In the genomic region with DNA sequence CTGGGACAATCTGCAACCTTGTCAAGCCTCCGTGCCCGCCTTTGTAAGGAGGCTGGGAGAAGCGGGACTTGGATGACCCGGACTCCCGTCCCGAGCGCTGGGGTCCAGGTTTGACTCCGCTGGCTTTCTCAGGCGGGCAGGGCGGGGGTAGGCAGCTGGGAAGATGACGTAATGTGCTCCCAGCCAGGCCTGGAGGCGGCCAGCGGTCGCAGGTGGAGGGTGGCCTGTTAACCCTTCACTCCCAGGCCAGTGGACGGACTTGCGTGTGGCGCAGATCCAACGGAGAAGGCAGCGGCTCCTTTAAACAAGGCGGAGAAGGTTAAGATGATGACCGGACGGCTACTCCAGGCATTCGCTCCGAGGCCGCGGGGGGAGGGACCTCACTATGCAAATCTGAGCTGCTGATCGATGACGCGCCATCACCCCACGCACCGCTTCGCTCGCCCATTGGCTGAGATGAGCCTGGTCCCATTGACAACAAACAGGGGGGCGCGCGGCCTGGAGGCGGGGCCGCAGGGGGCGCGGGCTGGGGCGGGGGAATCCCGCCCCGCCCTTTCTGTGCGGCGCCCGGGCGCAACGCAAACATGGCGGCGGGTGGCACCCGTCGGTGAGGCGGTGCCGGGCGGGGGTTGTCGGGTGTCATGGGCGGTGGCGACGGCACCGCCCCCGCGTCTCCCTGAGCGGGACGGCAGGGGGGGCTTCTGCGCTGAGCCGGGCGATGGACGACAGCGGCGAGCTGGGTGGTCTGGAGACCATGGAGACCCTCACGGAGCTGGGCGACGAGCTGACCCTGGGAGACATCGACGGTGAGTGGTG, we compare ENCODE assay signal across 8 cellular contexts. TPM values are rescaled to one million over a fixed set of nuclear protein-coding genes. Genes with fewer than 3 reads are reported as not detected.
DNase-seq lines count a peak whose midpoint lies in the region; ATAC-seq and TF ChIP-seq lines count a peak whose summit lies in the region.

A gene (plus strand): TSS at position 553 of the 816 bp plus-strand sequence. CDS start 166 bp downstream, at position 719.

- peak within 1 kb of the TSS; percentile 77; the same call in 1 of the 2 replicates for H3K23ac ChIP-seq in IMR-90 (ENCODE audit: low read depth, low read length)

- H4K5ac ChIP-seq in IMR-90 (ENCODE audit: low read depth, low read length) = peak within 1 kb of the TSS; percentile 21

- H3K36me3 ChIP-seq in IMR-90 (ENCODE audit: control insufficient read depth, insufficient read depth, low read length) = peaks cover 3% of the 10 kb centered on the region; the same call in 1 of the 2 replicates

- H3K27me3 ChIP-seq in IMR-90 (ENCODE audit: control insufficient read depth, insufficient read depth, low read length) = no peaks in the 10 kb centered on the region

- POLR2A ChIA-PET in IMR-90 (lab: Charles Lee; ENCODE audit: unreplicated experiment) = interaction anchor here (0.6 kb wide), 2 partner anchors 19 to 146 kb away, joined by 5 to 6 read pairs; no protein-coding TSS in a partner anchor

- peak within 1 kb of the TSS; percentile 87 for H3K4ac ChIP-seq in IMR-90 (ENCODE audit: low read depth, low read length)

- peak within 1 kb of the TSS; percentile 83 for H3K4me3 ChIP-seq in IMR-90 (ENCODE audit: insufficient read depth, low read depth, low read length)

- H3K27ac ChIP-seq in IMR-90 (ENCODE audit: insufficient read depth, low read length) = peak within 1 kb of the TSS; percentile 72

- H3K56ac ChIP-seq in IMR-90 (ENCODE audit: extremely low read depth, insufficient read depth, low read length) = peak within 1 kb of the TSS; percentile 70; the same call in 1 of the 2 replicates

- H3K4me2 ChIP-seq in IMR-90 (ENCODE audit: low read depth, low read length) = peak within 1 kb of the TSS; percentile 84

- intact Hi-C loops in IMR-90 (cut with micrococcal nuclease) = no loop called here

- H3K79me1 ChIP-seq in IMR-90 (ENCODE audit: low read depth in 1 of 2, low read length in 2 of 2) = peaks cover 10 to 39% of the 10 kb centered on the region in 2 experiments; a peak in 3 of 4 replicates

- peak; percentile 72; the same call in 1 of the 2 replicates for TF ChIP-seq POLR2A in IMR-90 (IDR thresholded peaks at IDR 0.05; ENCODE audit: low read depth, low read length)

- no peaks in the 10 kb centered on the region for H3K4me1 ChIP-seq in IMR-90 (ENCODE audit: control insufficient read depth, insufficient read depth, low read length)

- no peaks in the 10 kb centered on the region for H3K9me1 ChIP-seq in IMR-90 (ENCODE audit: insufficient read depth, low read length)

- in situ Hi-C loops in IMR-90 (cut with MboI; ENCODE audit: low sequenced_read_pairs) = no loop called here

- peak within 1 kb of the TSS; percentile 77 for H3K14ac ChIP-seq in IMR-90 (replicated peaks; ENCODE audit: low read depth, low read length)

- H4K91ac ChIP-seq in IMR-90 (ENCODE audit: insufficient read depth, low read depth, low read length) = peak within 1 kb of the TSS; percentile 75

- H2BK15ac ChIP-seq in IMR-90 (ENCODE audit: low read depth, low read length) = peak within 1 kb of the TSS; percentile 22; the same call in 1 of the 3 replicates

- H2AK9ac ChIP-seq in IMR-90 (replicated peaks; ENCODE audit: low read depth, low read length, poor library complexity) = peak within 1 kb of the TSS; percentile 98

- H3K18ac ChIP-seq in IMR-90 (ENCODE audit: low read depth, low read length) = peak within 1 kb of the TSS; percentile 49

- peak within 1 kb of the TSS; percentile 71 for H3K9ac ChIP-seq in IMR-90 (ENCODE audit: low read depth, low read length)

- peak within 1 kb of the TSS; percentile 97 for H2AFZ ChIP-seq in IMR-90 (replicated peaks; ENCODE audit: low read length, poor library complexity)

- H2BK20ac ChIP-seq in IMR-90 (ENCODE audit: low read depth, low read length) = peak within 1 kb of the TSS; percentile 36; the same call in 1 of the 2 replicates

- H2AK5ac ChIP-seq in IMR-90 (ENCODE audit: low read depth, low read length) = peak within 1 kb of the TSS; percentile 72; the same call in 1 of the 2 replicates

- dilution Hi-C loops in IMR-90 (cut with HindIII; ENCODE audit: low sequenced_read_pairs, unreplicated experiment) = no loop called here

- BruUV-seq in IMR-90 (replicated peaks; lab: Mats Ljungman, UMichigan) = no TSS peak

- H2BK5ac ChIP-seq in IMR-90 (ENCODE audit: low read depth, low read length, poor library complexity, severe bottlenecking) = peak within 1 kb of the TSS; percentile 84

- DNase-seq in DMS114 treated with DMSO at 0.1 percent for 48 hours (lab: John Stamatoyannopoulos, UW; ENCODE audit: unreplicated experiment) = peak; percentile 94
- DNase-seq in IMR-90 = peak; percentile 99
- peak; percentile 99 for DNase-seq in OCI-M1 (lab: John Stamatoyannopoulos, UW)
- DNase-seq in activated T-cell treated with anti-CD3 and anti-CD28 coated beads for 24 hours (ENCODE audit: low read depth) = peak; percentile 99
- DNase-seq in epidermal melanocyte (ENCODE audit: insufficient read length, low spot score) = peak; percentile 96
- DNase-seq in middle frontal gyrus (ENCODE audit: extremely low spot score, low spot score) = peak; percentile 98
- DNase-seq in stimulated activated CD8-positive, alpha-beta memory T cell treated with anti-CD3 and anti-CD28 coated beads, Interleukin-2, amount 100 ng/mL, for 48 hours (ENCODE audit: low read depth in 2 of 2) = peak; percentile 98 to 99

- WGBS in IMR-90 (ENCODE audit: extremely low coverage in 2 of 2, insufficient read length in 1 of 2), 2 experiments = 0% methylated on average over 46 of the region's 75 CpGs; no CpG with 5 or more reads in 1 of the 2 experiments

- peak within 1 kb of the TSS; percentile 82 for H2BK120ac ChIP-seq in IMR-90 (ENCODE audit: low read depth, low read length)

- peak; percentile 85 for ATAC-seq in GM21528 (IDR thresholded peaks at IDR 0.05; ENCODE audit: low FRiP score, unreplicated experiment)
- peak; percentile 98 for ATAC-seq in IMR-90 (ENCODE audit: low read depth)

- no peak for TF ChIP-seq RAD21 in IMR-90 (IDR thresholded peaks at IDR 0.05; ENCODE audit: low read length)

- CTCF ChIA-PET in IMR-90 (lab: Yijun Ruan, JAX) = interaction anchor here (0.8 kb wide), 1 partner anchor 24 kb away, joined by 3 read pairs; no protein-coding TSS in a partner anchor

- TF ChIP-seq CTCF in IMR-90 (conservative IDR thresholded peaks at IDR 0.05; ENCODE audit: low read depth, low read length) = no peak

- H3K9me3 ChIP-seq in IMR-90 (ENCODE audit: control insufficient read depth, insufficient read depth, low read length) = no peaks in the 10 kb centered on the region

- peaks cover 13% of the 10 kb centered on the region; the same call in 1 of the 2 replicates for H4K20me1 ChIP-seq in IMR-90 (ENCODE audit: insufficient read depth, low read length)

- peak within 1 kb of the TSS in 1 of 2 experiments; percentile 89; a peak in 2 of 4 replicates for H4K8ac ChIP-seq in IMR-90 (ENCODE audit: low read depth in 2 of 2, low read length in 2 of 2)

TF ChIP-seq in IMR-90, 13 proteins besides CTCF, POLR2A, EP300 and RAD21:
- TF ChIP-seq CEBPB (IDR thresholded peaks at IDR 0.05; ENCODE audit: low read depth, low read length) (peak; percentile 75), SMC3 (IDR thresholded peaks at IDR 0.05; ENCODE audit: low read depth, low read length) (no peak), RFX5 (IDR thresholded peaks at IDR 0.05; ENCODE audit: low read depth, low read length) (peak; percentile 30; the same call in 1 of the 2 replicates), MAFK (IDR thresholded peaks at IDR 0.05; ENCODE audit: low read depth, low read length) (no peak), CHD1 (IDR thresholded peaks at IDR 0.05; ENCODE audit: low read depth, low read length) (no peak), MXI1 (IDR thresholded peaks at IDR 0.05; ENCODE audit: borderline replicate concordance, low read depth, low read length) (no peak), FOS (IDR thresholded peaks at IDR 0.05; ENCODE audit: low read depth, low read length) (peak; percentile 2; the same call in 1 of the 2 replicates), BHLHE40 (IDR thresholded peaks at IDR 0.05; ENCODE audit: low read depth, low read length) (peak; percentile 5; the same call in 1 of the 2 replicates), MAZ (IDR thresholded peaks at IDR 0.05; ENCODE audit: borderline replicate concordance, low read depth, low read length) (peak; percentile 78), RCOR1 (IDR thresholded peaks at IDR 0.05; ENCODE audit: insufficient replicate concordance, low read length) (no peak), NFE2L2 (IDR thresholded peaks at IDR 0.05; ENCODE audit: low read depth, low read length) (no peak)
- TF ChIP-seq, protein P1, sequence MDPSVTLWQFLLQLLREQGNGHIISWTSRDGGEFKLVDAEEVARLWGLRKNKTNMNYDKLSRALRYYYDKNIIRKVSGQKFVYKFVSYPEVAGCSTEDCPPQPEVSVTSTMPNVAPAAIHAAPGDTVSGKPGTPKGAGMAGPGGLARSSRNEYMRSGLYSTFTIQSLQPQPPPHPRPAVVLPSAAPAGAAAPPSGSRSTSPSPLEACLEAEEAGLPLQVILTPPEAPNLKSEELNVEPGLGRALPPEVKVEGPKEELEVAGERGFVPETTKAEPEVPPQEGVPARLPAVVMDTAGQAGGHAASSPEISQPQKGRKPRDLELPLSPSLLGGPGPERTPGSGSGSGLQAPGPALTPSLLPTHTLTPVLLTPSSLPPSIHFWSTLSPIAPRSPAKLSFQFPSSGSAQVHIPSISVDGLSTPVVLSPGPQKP (IDR thresholded peaks at IDR 0.05; ENCODE audit: borderline replicate concordance, low read depth, low read length) = no peak
- TF ChIP-seq, protein P2, sequence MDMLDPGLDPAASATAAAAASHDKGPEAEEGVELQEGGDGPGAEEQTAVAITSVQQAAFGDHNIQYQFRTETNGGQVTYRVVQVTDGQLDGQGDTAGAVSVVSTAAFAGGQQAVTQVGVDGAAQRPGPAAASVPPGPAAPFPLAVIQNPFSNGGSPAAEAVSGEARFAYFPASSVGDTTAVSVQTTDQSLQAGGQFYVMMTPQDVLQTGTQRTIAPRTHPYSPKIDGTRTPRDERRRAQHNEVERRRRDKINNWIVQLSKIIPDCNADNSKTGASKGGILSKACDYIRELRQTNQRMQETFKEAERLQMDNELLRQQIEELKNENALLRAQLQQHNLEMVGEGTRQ (IDR thresholded peaks at IDR 0.05; ENCODE audit: low read depth, low read length) = peak; percentile 35; the same call in 1 of the 2 replicates
TF ChIP-seq in IMR-90: peak in this region for 6.

RNA-seq across cellular contexts. Expression of the gene that starts here (rescaled TPM):
- total RNA-seq in IMR-90 (2012; rRNA removed) = 8.1 and 9.2 TPM in 2 replicates
- polyA plus RNA-seq in IMR-90 (2012; rRNA removed) = 47.4 and 50.1 TPM in 2 replicates
- 40.1 and 52.1 TPM in 2 replicates for polyA plus RNA-seq in IMR-90 (2012; cell fraction: cytosol; rRNA removed)
- 62.2 and 101 TPM in 2 replicates for polyA plus RNA-seq in IMR-90 (2012; cell fraction: nucleus; rRNA removed; ENCODE audit: low replicate concordance)

Comparison
In these comparisons a context has a peak if more than half of its experiments do, and no peak if none do; other contexts are left out.
1. Peak in every context shown above with its lines: DNase-seq, ATAC-seq, H3K4me3 ChIP-seq and H3K27ac ChIP-seq.